Comparison of ENCODE assay signal across 8 cellular contexts in genomic region chr5:132422720-132423442, GRCh38. TPM values are rescaled to one million over a fixed set of nuclear protein-coding genes. Genes with fewer than 3 reads are reported as not detected.
DNase-seq lines count a peak whose midpoint lies in the region; ATAC-seq and TF ChIP-seq lines count a peak whose summit lies in the region.

No MANE protein-coding gene starts in this region.

- H3K4me1 ChIP-seq in hepatocyte (ENCODE audit: insufficient read depth) (peaks cover 38% of the 10 kb centered on the region), thyroid gland (peaks cover 60 to 91% of the 10 kb centered on the region in 2 donors)

- H3K4me3 ChIP-seq in WERI-Rb-1 (ENCODE audit: low read depth, low read length) (no peak overlapping the region), hepatocyte (no peak overlapping the region), thyroid gland (replicated peaks in 1 of 3) (no peak overlapping the region)

- ATAC-seq in HG03439 (IDR thresholded peaks at IDR 0.05; ENCODE audit: unreplicated experiment), result peak; percentile 22

- TF ChIP-seq CTCF in WERI-Rb-1 (IDR thresholded peaks at IDR 0.05; ENCODE audit: low read depth, low read length), result no peak
- no peak for TF ChIP-seq CTCF in hepatocyte (IDR thresholded peaks at IDR 0.05; ENCODE audit: poor library complexity)
- TF ChIP-seq CTCF in GM13977 (IDR thresholded peaks at IDR 0.05; ENCODE audit: extremely low read depth, insufficient read depth, missing control alignments), result no peak
- no peak for TF ChIP-seq CTCF in thyroid gland (IDR thresholded peaks at IDR 0.05)

- H3K4me1 Mint-ChIP-seq in T-helper 1 cell treated with Interleukin-12 subunit alpha and Interleukin-12 subunit beta and Interleukin-4 antibody, amounts not matched to agents 30 μg/mL and 1 μg/mL, for 36 hours (ENCODE audit: low read depth), result peaks cover 87% of the 10 kb centered on the region

- no peak for TF ChIP-seq POLR2A in thyroid gland (IDR thresholded peaks at IDR 0.05)

- H3K27ac ChIP-seq in WERI-Rb-1 (no peak overlapping the region), hepatocyte (peak overlapping the region; percentile 59), thyroid gland (peak overlapping the region in 1 of 3 donors; percentile 27)

- H3K4me2 ChIP-seq in hepatocyte, result no peak overlapping the region

- peaks cover 4% of the 10 kb centered on the region for H3K79me2 ChIP-seq in hepatocyte

- no peaks in the 10 kb centered on the region for H3K36me3 ChIP-seq in WERI-Rb-1
- no peaks in the 10 kb centered on the region for H3K36me3 ChIP-seq in hepatocyte (replicated peaks; ENCODE audit: insufficient read depth, low read depth)
- H3K36me3 ChIP-seq in thyroid gland, result peaks cover 0 to 6% of the 10 kb centered on the region in 2 donors

- H3K27me3 Mint-ChIP-seq in T-helper 1 cell treated with Interleukin-12 subunit alpha and Interleukin-12 subunit beta and Interleukin-4 antibody, amounts not matched to agents 30 μg/mL and 1 μg/mL, for 36 hours (ENCODE audit: low read depth), result no peaks in the 10 kb centered on the region

- intact Hi-C loops in thyroid gland (cut with DNase I), result loop anchor here (5.0 kb wide), 1 partner anchor 64 kb away; no protein-coding TSS in a partner anchor

- H3K9me3 Mint-ChIP-seq in T-helper 1 cell treated with Interleukin-12 subunit alpha and Interleukin-12 subunit beta and Interleukin-4 antibody, amounts not matched to agents 30 μg/mL and 1 μg/mL, for 36 hours, result no peaks in the 10 kb centered on the region

- H3K27me3 ChIP-seq in WERI-Rb-1 (ENCODE audit: insufficient read depth, low read depth, severe bottlenecking) (no peaks in the 10 kb centered on the region), hepatocyte (no peaks in the 10 kb centered on the region), thyroid gland (no peaks in the 10 kb centered on the region)

- no peak for DNase-seq in T-helper 1 cell
- peak; percentile 62 for DNase-seq in WERI-Rb-1
- DNase-seq in hepatocyte (ENCODE audit: low spot score), result peak; percentile 86
- no peak for DNase-seq in GM13977 (ENCODE audit: low spot score)
- DNase-seq in thyroid gland, result no peak
- DNase-seq in NCI-H2029 treated with DMSO at 0.1 percent for 48 hours (lab: John Stamatoyannopoulos, UW), result no peak

- peak overlapping the region; percentile 65 for H3K4me3 Mint-ChIP-seq in T-helper 1 cell treated with Interleukin-12 subunit alpha and Interleukin-12 subunit beta and Interleukin-4 antibody, amounts not matched to agents 30 μg/mL and 1 μg/mL, for 36 hours

- peak overlapping the region; percentile 81 for H3K27ac Mint-ChIP-seq in T-helper 1 cell treated with Interleukin-12 subunit alpha and Interleukin-12 subunit beta and Interleukin-4 antibody, amounts not matched to agents 30 μg/mL and 1 μg/mL, for 36 hours

- no peak overlapping the region for H2AFZ ChIP-seq in hepatocyte

- no peaks in the 10 kb centered on the region for H3K9me2 ChIP-seq in hepatocyte (replicated peaks; ENCODE audit: insufficient read depth)

- H3K9me3 ChIP-seq in WERI-Rb-1 (ENCODE audit: severe bottlenecking) (no peaks in the 10 kb centered on the region), hepatocyte (ENCODE audit: low read depth) (no peaks in the 10 kb centered on the region), thyroid gland (no peaks in the 10 kb centered on the region)

- H3K36me3 Mint-ChIP-seq in T-helper 1 cell treated with Interleukin-12 subunit alpha and Interleukin-12 subunit beta and Interleukin-4 antibody, amounts not matched to agents 30 μg/mL and 1 μg/mL, for 36 hours (ENCODE audit: low read depth), result peaks cover 66% of the 10 kb centered on the region

- WGBS in hepatocyte (ENCODE audit: low lambda C conversion rate, missing lambda C conversion rate), result 60% methylated on average over 5 of the region's 5 CpGs
- WGBS in thyroid gland, 2 donors, result 50 to 67% methylated on average over 5 of the region's 5 CpGs

- no peaks in the 10 kb centered on the region for H4K20me1 ChIP-seq in hepatocyte (ENCODE audit: insufficient read depth, poor library complexity, severe bottlenecking)

- in situ Hi-C loops in GM13977 (cut with MboI; ENCODE audit: low pct_unique_long_range_greater_than_20kb, low sequenced_read_pairs, unreplicated experiment), result loop anchor here (10.0 kb wide), 1 partner anchor 52 kb away; no protein-coding TSS in a partner anchor

RNA-seq across cellular contexts. Expression of gene SLC22A5, which starts 53.4 kb away (rescaled TPM):
- total RNA-seq in hepatocyte (16.3 and 20.8 TPM in 2 replicates), thyroid gland (10 to 100 TPM; 18.1 to 28.3 (median 24.2) TPM)
- polyA plus RNA-seq in hepatocyte, result 14.7 and 18.6 TPM in 2 replicates

Comparison
In these comparisons a context has a peak if more than half of its experiments do, and no peak if none do; other contexts are left out.
1. DNase-seq: peak in WERI-Rb-1 (single experiment) and hepatocyte (single experiment); none in T-helper 1 cell (0 of 5), GM13977 (single experiment), thyroid gland (0 of 2) and NCI-H2029 treated with DMSO at 0.1 percent for 48 hours (single experiment).